Comparison of ENCODE assay signal across 23 cellular contexts in the genomic region with DNA sequence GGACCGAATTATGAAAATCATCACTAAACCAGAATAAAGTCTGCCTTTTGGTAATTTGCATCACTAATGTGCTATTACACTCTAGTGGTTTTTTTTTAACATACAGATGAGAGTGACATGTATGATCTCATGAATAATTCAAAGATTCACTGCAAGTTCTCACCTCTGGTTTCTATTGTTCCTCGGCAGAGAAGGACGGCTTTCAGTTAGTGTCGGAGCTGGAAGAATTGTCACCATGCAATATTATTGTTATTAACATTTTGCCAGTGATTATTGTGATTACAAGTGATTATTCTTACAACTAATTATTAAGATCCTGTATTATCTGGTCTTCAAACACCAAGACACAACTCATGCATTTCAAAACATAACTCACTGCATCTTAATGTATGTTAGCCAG.
"Had no signal": no experiment of that assay in that cellular context is flagged by ENCODE, and none has a peak within 500 bp of the region (broad histone marks: within the 10 kb centered on the region; RNA-seq: fewer than 3 reads in every experiment).

No MANE protein-coding gene starts in this region.

- H3K27me3 Mint-ChIP-seq: T-cell had no signal

- ATAC-seq: HepG2, Panc1, PC-3, T-cell had no signal

- H3K4me1 Mint-ChIP-seq: T-cell had no signal

- H3K36me3 Mint-ChIP-seq: T-cell had no signal

- H3K9me3 Mint-ChIP-seq: T-cell had no signal

- H3K4me3 Mint-ChIP-seq: T-cell had no signal

- DNase-seq: IMR-90, Kasumi-1, MM.1S, NCI-H1092, NCI-H1105 treated with DMSO at 0.1 percent for 48 hours, NCI-H1417 treated with DMSO at 0.1 percent for 48 hours, NCI-H146, NCI-H1694 treated with DMSO at 0.1 percent for 48 hours, NCI-H1930, NCI-H2081, NCI-H2171 treated with DMSO at 0.1 percent for 48 hours, NCI-H345, NCI-H446 treated with DMSO at 0.1 percent for 48 hours, NCI-H510A treated with DMSO at 0.1 percent for 48 hours, NCI-H69, NCI-H774, PC-3, SHP77, SK-N-SH, SW 1271, T-cell had no signal

- H3K27ac Mint-ChIP-seq: T-cell had no signal
